Comparison of ENCODE assay signal across 24 cellular contexts in genomic region chr10:6055929-6056328, GRCh38. TPM values are rescaled to one million over a fixed set of nuclear protein-coding genes. Genes with fewer than 3 reads are reported as not detected.
DNase-seq lines count a peak whose midpoint lies in the region; ATAC-seq and TF ChIP-seq lines count a peak whose summit lies in the region.
"Had no signal": no experiment of that assay in that cellular context is flagged by ENCODE, and none has a peak within 500 bp of the region (broad histone marks: within the 10 kb centered on the region; RNA-seq: fewer than 3 reads in every experiment).

No MANE protein-coding gene starts in this region.

- H3K27ac Mint-ChIP-seq in activated CD4-positive, alpha-beta T cell treated with anti-CD3 and anti-CD28 coated beads, Interleukin-2, amount 10 ng/mL, durations not matched to agents 24 days and 14 days, result peak overlapping the region; percentile 96
- H3K27ac Mint-ChIP-seq in CD4-positive, alpha-beta T cell, result peak overlapping the region; percentile 28
- H3K27ac Mint-ChIP-seq in naive B cell (peak overlapping the region; percentile 51 to 91 (median 86)), immature natural killer cell (peak overlapping the region in 1 of 6 donors; percentile 19)

- intact Hi-C loops in activated CD4-positive, alpha-beta T cell treated with anti-CD3 and anti-CD28 coated beads, Interleukin-2, amount 10 ng/mL, durations not matched to agents 24 days and 14 days (cut with micrococcal nuclease), result loop anchor here (5.0 to 10.0 kb wide), 2 partner anchors 441 to 539 kb away; no protein-coding TSS in a partner anchor
- intact Hi-C loops in CD4-positive, alpha-beta T cell (cut with DNase I, micrococcal nuclease), result loop anchor here in 1 of 2 experiments (2.0 kb wide), 1 partner anchor 19 kb away; no protein-coding TSS in a partner anchor

- H3K9me3 Mint-ChIP-seq in activated CD4-positive, alpha-beta T cell treated with anti-CD3 and anti-CD28 coated beads, Interleukin-2, amount 10 ng/mL, durations not matched to agents 24 days and 14 days, result no peaks in the 10 kb centered on the region
- H3K9me3 Mint-ChIP-seq in CD4-positive, alpha-beta T cell, result no peaks in the 10 kb centered on the region
- H3K9me3 Mint-ChIP-seq in naive B cell, result peaks cover 0 to 1% (median 0%) of the 10 kb centered on the region in 7 donors
- no peaks in the 10 kb centered on the region for H3K9me3 Mint-ChIP-seq in immature natural killer cell

- no peaks in the 10 kb centered on the region for H3K27me3 ChIP-seq in CD4-positive, alpha-beta T cell (ENCODE audit: control insufficient read depth, insufficient read depth, low read length)
- H3K27me3 ChIP-seq: cardiac muscle cell, heart left ventricle, uterus had no signal

- H3K27ac ChIP-seq in CD4-positive, alpha-beta T cell (ENCODE audit: low read depth, low read length), result no peak overlapping the region
- H3K27ac ChIP-seq: A549, C4-2B, cardiac muscle cell, psoas muscle, uterus, VCaP had no signal

- peaks cover 67% of the 10 kb centered on the region for H3K4me1 Mint-ChIP-seq in activated CD4-positive, alpha-beta T cell treated with anti-CD3 and anti-CD28 coated beads, Interleukin-2, amount 10 ng/mL, durations not matched to agents 24 days and 14 days
- H3K4me1 Mint-ChIP-seq in CD4-positive, alpha-beta T cell (ENCODE audit: low read depth), result peaks cover 80% of the 10 kb centered on the region
- H3K4me1 Mint-ChIP-seq in naive B cell (peaks cover 47 to 81% (median 81%) of the 10 kb centered on the region in 3 donors), immature natural killer cell (peaks cover 42 to 64% of the 10 kb centered on the region in 2 donors)

- TF ChIP-seq CTCF in CD4-positive, alpha-beta T cell (IDR thresholded peaks at IDR 0.05), result no peak

- peaks cover 85% of the 10 kb centered on the region for H3K36me3 Mint-ChIP-seq in activated CD4-positive, alpha-beta T cell treated with anti-CD3 and anti-CD28 coated beads, Interleukin-2, amount 10 ng/mL, durations not matched to agents 24 days and 14 days (ENCODE audit: low read depth)
- H3K36me3 Mint-ChIP-seq in CD4-positive, alpha-beta T cell (ENCODE audit: low read depth), result peaks cover 2% of the 10 kb centered on the region
- H3K36me3 Mint-ChIP-seq in naive B cell (no peaks in the 10 kb centered on the region), immature natural killer cell (peaks cover 0 to 4% (median 0%) of the 10 kb centered on the region in 3 donors)

- H3K9me3 ChIP-seq in CD4-positive, alpha-beta T cell (ENCODE audit: control insufficient read depth, low read length), result no peaks in the 10 kb centered on the region
- H3K9me3 ChIP-seq: A549, heart left ventricle, left ventricle myocardium inferior, psoas muscle, uterus had no signal

- H3K27me3 Mint-ChIP-seq in activated CD4-positive, alpha-beta T cell treated with anti-CD3 and anti-CD28 coated beads, Interleukin-2, amount 10 ng/mL, durations not matched to agents 24 days and 14 days, result no peaks in the 10 kb centered on the region
- no peaks in the 10 kb centered on the region for H3K27me3 Mint-ChIP-seq in CD4-positive, alpha-beta T cell
- no peaks in the 10 kb centered on the region for H3K27me3 Mint-ChIP-seq in naive B cell
- peaks cover 12 to 21% (median 12%) of the 10 kb centered on the region in 3 donors for H3K27me3 Mint-ChIP-seq in immature natural killer cell (ENCODE audit: low read depth in 3 of 3)

- ATAC-seq in CD4-positive, alpha-beta T cell (ENCODE audit: poor library complexity), result no peak
- no peak for ATAC-seq in naive B cell (ENCODE audit: low read depth in 2 of 2)
- ATAC-seq in GM19023 (IDR thresholded peaks at IDR 0.05; ENCODE audit: unreplicated experiment), result no peak
- ATAC-seq: A549, heart left ventricle, psoas muscle had no signal

- H3K4me3 Mint-ChIP-seq in activated CD4-positive, alpha-beta T cell treated with anti-CD3 and anti-CD28 coated beads, Interleukin-2, amount 10 ng/mL, durations not matched to agents 24 days and 14 days, result peak overlapping the region; percentile 91
- H3K4me3 Mint-ChIP-seq in CD4-positive, alpha-beta T cell, result no peak overlapping the region
- H3K4me3 Mint-ChIP-seq in naive B cell (peak overlapping the region in 2 of 8 donors; percentile 9 to 42), immature natural killer cell (no peak overlapping the region)

- POLR2A ChIA-PET in CD4-positive, alpha-beta T cell (lab: Charles Lee), result interaction anchor here (1.1 to 1.5 kb wide), 2 partner anchors 27 to 28 kb away, joined by 3 read pairs; no protein-coding TSS in a partner anchor

- DNase-seq in activated CD4-positive, alpha-beta T cell treated with anti-CD3 and anti-CD28 coated beads, Interleukin-2, amount 10 ng/mL, durations not matched to agents 24 days and 14 days, result peak; percentile 54
- no peak for DNase-seq in activated CD4-positive, alpha-beta T cell treated with anti-CD3 and anti-CD28 coated beads for 4 hours
- DNase-seq in CD4-positive, alpha-beta T cell, result no peak
- DNase-seq in activated T-cell treated with anti-CD3 and anti-CD28 coated beads, Interleukin-2, amount 50 U/mL, for 48 hours, result peak; percentile 21 to 30
- DNase-seq in naive B cell, result no peak
- no peak for DNase-seq in immature natural killer cell
- no peak for DNase-seq in UCSD-AML1 (lab: John Stamatoyannopoulos, UW; ENCODE audit: unreplicated experiment)
- DNase-seq: dermis blood vessel endothelial cell; DMS 273 treated with DMSO at 0.1 percent for 48 hours; heart left ventricle; Karpas-422; left ventricle myocardium inferior; NCI-H187; psoas muscle; SHP77 treated with DMSO at 0.1 percent for 48 hours; small intestine; stimulated activated CD4-positive, alpha-beta T cell treated with anti-CD3 and anti-CD28 coated beads, Interleukin-4, amount 100 ng/mL, for 1 hour had no signal

- CTCF ChIA-PET in CD4-positive, alpha-beta T cell (lab: Charles Lee), result interaction anchor here (1.2 kb wide), 1 partner anchor 32 kb away, joined by 4 read pairs; no protein-coding TSS in a partner anchor

RNA-seq across cellular contexts. Expression of gene IL2RA, which starts 6.2 kb away (rescaled TPM):
- 965 and 989 TPM in 2 replicates for total RNA-seq in activated CD4-positive, alpha-beta T cell treated with anti-CD3 and anti-CD28 coated beads, Interleukin-2, amount 10 ng/mL, durations not matched to agents 24 days and 14 days
- 1 to 10 TPM; 4.9 to 5.4 TPM for total RNA-seq in CD4-positive, alpha-beta T cell
- polyA plus RNA-seq in naive B cell (ENCODE audit: low read depth in 6 of 6), result 1 to 10 TPM; 1.8 to 9.2 (median 4.7) TPM
- polyA plus RNA-seq in immature natural killer cell, result 1 to 10 TPM; 2.7 to 3.9 (median 3.6) TPM
- total RNA-seq: cardiac muscle cell, dermis blood vessel endothelial cell, endothelial cell of umbilical vein had no signal
- polyA plus RNA-seq: A549, cardiac muscle cell, endothelial cell of umbilical vein had no signal

RNA-seq across cellular contexts. Expression of gene RBM17, which starts 32.9 kb away (rescaled TPM):
- 258 and 262 TPM in 2 replicates for total RNA-seq in activated CD4-positive, alpha-beta T cell treated with anti-CD3 and anti-CD28 coated beads, Interleukin-2, amount 10 ng/mL, durations not matched to agents 24 days and 14 days
- total RNA-seq in CD4-positive, alpha-beta T cell, result 100 to 1,000 TPM; 143 to 150 TPM
- polyA plus RNA-seq in naive B cell (ENCODE audit: low read depth in 6 of 6) (100 to 1,000 TPM in 1 of 6 donors, 10 to 100 TPM in 5; 50.4 to 118 (median 89.6) TPM), immature natural killer cell (10 to 100 TPM; 30.9 to 91.5 (median 55.5) TPM)

Comparison
In these comparisons a context has a peak if more than half of its experiments do, and no peak if none do; other contexts are left out.
1. DNase-seq: peak in activated CD4-positive, alpha-beta T cell treated with anti-CD3 and anti-CD28 coated beads, Interleukin-2, amount 10 ng/mL, durations not matched to agents 24 days and 14 days (single experiment) and activated T-cell treated with anti-CD3 and anti-CD28 coated beads, Interleukin-2, amount 50 U/mL, for 48 hours (2 of 2); none in activated CD4-positive, alpha-beta T cell treated with anti-CD3 and anti-CD28 coated beads for 4 hours (0 of 2), CD4-positive, alpha-beta T cell (0 of 10), naive B cell (single experiment), immature natural killer cell (0 of 3) and UCSD-AML1 (single experiment).
2. RNA of gene IL2RA, which starts 6.2 kb away (total RNA-seq): 965 to 989 TPM in activated CD4-positive, alpha-beta T cell treated with anti-CD3 and anti-CD28 coated beads, Interleukin-2, amount 10 ng/mL, durations not matched to agents 24 days and 14 days; 4.9 to 5.4 TPM in CD4-positive, alpha-beta T cell; every median in the first group is over 100 times any median in the second.